30 cellular contexts compared by ENCODE assay signal in the genomic region with DNA sequence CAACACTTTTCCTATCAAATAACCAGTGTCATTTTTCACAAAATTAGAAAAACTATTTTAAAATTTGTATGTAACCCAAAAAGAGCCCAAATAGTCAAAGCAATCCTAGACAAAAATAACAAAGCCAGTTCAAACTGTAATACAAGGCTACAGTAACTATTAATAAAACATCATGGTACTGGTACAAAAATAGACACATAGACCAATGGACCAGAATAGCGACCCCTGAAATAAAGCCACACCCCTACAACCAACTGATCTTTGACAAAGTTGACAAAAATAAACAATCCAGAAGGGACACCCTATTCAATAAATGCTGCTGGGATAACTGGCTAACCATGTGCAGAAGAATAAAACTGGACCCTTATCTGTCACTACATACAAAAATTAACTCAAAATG. TPM values are rescaled to one million over a fixed set of nuclear protein-coding genes. Genes with fewer than 3 reads are reported as not detected.
"Had no signal": no experiment of that assay in that cellular context is flagged by ENCODE, and none has a peak within 500 bp of the region (broad histone marks: within the 10 kb centered on the region; RNA-seq: fewer than 3 reads in every experiment).

No MANE protein-coding gene starts in this region.

- H3K4me3 Mint-ChIP-seq: activated CD4-positive, alpha-beta memory T cell treated with anti-CD3 and anti-CD28 coated beads for 36 hours; activated CD4-positive, alpha-beta T cell treated with anti-CD3 and anti-CD28 coated beads for 36 hours; activated CD4-positive, alpha-beta T cell treated with anti-CD3 and anti-CD28 coated beads, Interleukin-2, amount 10 ng/mL, durations not matched to agents 24 days and 14 days; activated CD8-positive, alpha-beta memory T cell treated with anti-CD3 and anti-CD28 coated beads, Interleukin-2, amount 10 ng/mL, durations not matched to agents 7 days and 5 days; activated CD8-positive, alpha-beta T cell treated with anti-CD3 and anti-CD28 coated beads, Interleukin-2, amount 10 ng/mL, durations not matched to agents 7 days and 5 days; activated naive CD8-positive, alpha-beta T cell; activated T-cell treated with anti-CD3 and anti-CD28 coated beads, Interleukin-2, amount 50 U/mL, for 72 hours; central memory CD8-positive, alpha-beta T cell had no signal

- H3K4me1 Mint-ChIP-seq: activated CD4-positive, alpha-beta T cell treated with anti-CD3 and anti-CD28 coated beads for 36 hours; activated CD4-positive, alpha-beta T cell treated with anti-CD3 and anti-CD28 coated beads, Interleukin-2, amount 10 ng/mL, durations not matched to agents 24 days and 14 days; activated CD8-positive, alpha-beta memory T cell treated with anti-CD3 and anti-CD28 coated beads, Interleukin-2, amount 10 ng/mL, durations not matched to agents 7 days and 5 days; central memory CD8-positive, alpha-beta T cell had no signal

- H3K36me3 ChIP-seq: brain microvascular endothelial cell, esophagus squamous epithelium, gastroesophageal sphincter had no signal

- H3K4me3 ChIP-seq: esophagus squamous epithelium, gastroesophageal sphincter had no signal

- H3K4me1 ChIP-seq: gastroesophageal sphincter had no signal

- ATAC-seq: activated CD4-positive, alpha-beta T cell treated with anti-CD3 and anti-CD28 coated beads for 36 hours; activated CD8-positive, alpha-beta memory T cell treated with anti-CD3 and anti-CD28 coated beads, Interleukin-2, amount 10 ng/mL, durations not matched to agents 7 days and 5 days; activated CD8-positive, alpha-beta T cell treated with anti-CD3 and anti-CD28 coated beads, Interleukin-2, amount 10 ng/mL, durations not matched to agents 7 days and 5 days; activated T-cell treated with anti-CD3 and anti-CD28 coated beads, Interleukin-2, amount 50 U/mL, for 72 hours; gastroesophageal sphincter had no signal

- H3K9me3 Mint-ChIP-seq: activated CD4-positive, alpha-beta memory T cell treated with anti-CD3 and anti-CD28 coated beads for 36 hours; activated CD4-positive, alpha-beta T cell treated with anti-CD3 and anti-CD28 coated beads, Interleukin-2, amount 10 ng/mL, durations not matched to agents 24 days and 14 days; activated T-cell treated with anti-CD3 and anti-CD28 coated beads, Interleukin-2, amount 50 U/mL, for 72 hours; central memory CD8-positive, alpha-beta T cell had no signal

- H3K9me3 ChIP-seq: esophagus squamous epithelium, gastroesophageal sphincter had no signal

- H3K27ac ChIP-seq: brain microvascular endothelial cell, epithelial cell of prostate, esophagus squamous epithelium, gastroesophageal sphincter had no signal

- H3K27me3 ChIP-seq: brain microvascular endothelial cell, esophagus squamous epithelium, gastroesophageal sphincter had no signal

- H3K36me3 Mint-ChIP-seq: activated CD4-positive, alpha-beta memory T cell treated with anti-CD3 and anti-CD28 coated beads for 36 hours; activated CD8-positive, alpha-beta memory T cell treated with anti-CD3 and anti-CD28 coated beads, Interleukin-2, amount 10 ng/mL, durations not matched to agents 7 days and 5 days; activated naive CD8-positive, alpha-beta T cell had no signal

- DNase-seq: activated CD4-positive, alpha-beta memory T cell treated with anti-CD3 and anti-CD28 coated beads for 36 hours; activated CD4-positive, alpha-beta T cell treated with anti-CD3 and anti-CD28 coated beads for 36 hours; activated CD4-positive, alpha-beta T cell treated with anti-CD3 and anti-CD28 coated beads, Interleukin-2, amount 10 ng/mL, durations not matched to agents 24 days and 14 days; activated CD4-positive, CD25-positive, alpha-beta regulatory T cell; activated CD4-positive, CD25-positive, alpha-beta regulatory T cell treated with anti-CD3 and anti-CD28 coated beads, Interleukin-2, amount 50 U/mL, for 72 hours; activated CD8-positive, alpha-beta memory T cell treated with anti-CD3 and anti-CD28 coated beads, Interleukin-2, amount 10 ng/mL, durations not matched to agents 7 days and 5 days; activated CD8-positive, alpha-beta memory T cell treated with anti-CD3 and anti-CD28 coated beads, Interleukin-2, amount 50 U/mL, for 4 hours; activated CD8-positive, alpha-beta T cell treated with anti-CD3 and anti-CD28 coated beads, Interleukin-2, amount 10 ng/mL, durations not matched to agents 7 days and 5 days; activated gamma-delta T cell; activated naive CD4-positive, alpha-beta T cell; activated naive CD4-positive, alpha-beta T cell treated with anti-CD3 and anti-CD28 coated beads, Interleukin-2, amount 50 U/mL, for 16 hours; activated T-cell treated with anti-CD3 and anti-CD28 coated beads, Interleukin-2, amount 50 U/mL, for 1 hour; activated T-cell treated with anti-CD3 and anti-CD28 coated beads, Interleukin-2, amount 50 U/mL, for 72 hours; amniotic stem cell; anterior cingulate cortex; brain microvascular endothelial cell; cortex of kidney; effector CD8-positive, alpha-beta T cell; esophagus squamous epithelium; foreskin melanocyte; T-helper 1 cell; T-helper 2 cell had no signal

- H3K27ac Mint-ChIP-seq: activated CD4-positive, alpha-beta memory T cell treated with anti-CD3 and anti-CD28 coated beads for 36 hours; activated CD4-positive, alpha-beta T cell treated with anti-CD3 and anti-CD28 coated beads for 36 hours; activated CD4-positive, alpha-beta T cell treated with anti-CD3 and anti-CD28 coated beads, Interleukin-2, amount 10 ng/mL, durations not matched to agents 24 days and 14 days; activated CD8-positive, alpha-beta memory T cell treated with anti-CD3 and anti-CD28 coated beads, Interleukin-2, amount 10 ng/mL, durations not matched to agents 7 days and 5 days; activated CD8-positive, alpha-beta T cell treated with anti-CD3 and anti-CD28 coated beads, Interleukin-2, amount 10 ng/mL, durations not matched to agents 7 days and 5 days; activated naive CD8-positive, alpha-beta T cell; activated T-cell treated with anti-CD3 and anti-CD28 coated beads, Interleukin-2, amount 50 U/mL, for 72 hours had no signal

RNA-seq across cellular contexts. Expression of a gene that starts 19.9 kb away (rescaled TPM):
- total RNA-seq: activated CD4-positive, alpha-beta memory T cell treated with anti-CD3 and anti-CD28 coated beads for 36 hours; activated CD4-positive, alpha-beta T cell treated with anti-CD3 and anti-CD28 coated beads for 36 hours; activated CD4-positive, alpha-beta T cell treated with anti-CD3 and anti-CD28 coated beads, Interleukin-2, amount 10 ng/mL, durations not matched to agents 24 days and 14 days; activated CD8-positive, alpha-beta memory T cell treated with anti-CD3 and anti-CD28 coated beads for 36 hours; activated CD8-positive, alpha-beta memory T cell treated with anti-CD3 and anti-CD28 coated beads, Interleukin-2, amount 10 ng/mL, durations not matched to agents 7 days and 5 days; activated CD8-positive, alpha-beta T cell treated with anti-CD3 and anti-CD28 coated beads, Interleukin-2, amount 10 ng/mL, durations not matched to agents 7 days and 5 days; activated T-cell treated with anti-CD3 and anti-CD28 coated beads, Interleukin-2, amount 50 U/mL, for 72 hours; bronchial epithelial cell; fibroblast of lung; fibroblast of villous mesenchyme had no signal
- polyA plus RNA-seq: fibroblast of lung had no signal
